ENCODE assay signal across 9 cellular contexts in genomic region chr5:11619339-11620028, GRCh38.
DNase-seq lines count a peak whose midpoint lies in the region; ATAC-seq, FAIRE-seq and TF ChIP-seq lines count a peak whose summit lies in the region.
"Had no signal": no experiment of that assay in that cellular context is flagged by ENCODE, and none has a peak within 500 bp of the region (broad histone marks: within the 10 kb centered on the region; RNA-seq: fewer than 3 reads in every experiment).

No MANE protein-coding gene starts in this region.

- peak; percentile 61 for FAIRE-seq in RCC 7860 (lab: Jason Lieb, UNC)
- FAIRE-seq: GM12892 had no signal

- H3K9me3 ChIP-seq in right atrium auricular region, result peaks cover 0 to 7% of the 10 kb centered on the region in 2 donors
- H3K9me3 ChIP-seq in tibial nerve, result no peaks in the 10 kb centered on the region

- DNase-seq in Right ventricle myocardium superior (no peak), right atrium auricular region (ENCODE audit: low spot score) (no peak), RCC 7860 (ENCODE audit: low spot score) (no peak), iPS-NIHi11 (ENCODE audit: low spot score) (peak; percentile 13), GM03348 (ENCODE audit: low spot score) (no peak), NCI-H2029 treated with DMSO at 0.1 percent for 48 hours (lab: John Stamatoyannopoulos, UW) (no peak), tibial nerve (ENCODE audit: low spot score in 2 of 2) (no peak)

- peaks cover 0 to 13% of the 10 kb centered on the region in 2 donors for H3K4me1 ChIP-seq in right atrium auricular region
- no peaks in the 10 kb centered on the region for H3K4me1 ChIP-seq in tibial nerve

- peak; percentile 78 for ATAC-seq in Right ventricle myocardium superior (ENCODE audit: poor library complexity)
- no peak for ATAC-seq in HG03565 (IDR thresholded peaks at IDR 0.05; ENCODE audit: unreplicated experiment)

- TF ChIP-seq POLR2A in tibial nerve (IDR thresholded peaks at IDR 0.05), result no peak

- 23 to 41% methylated on average over 1 of the region's 1 CpG for WGBS in tibial nerve, 2 donors

- H3K4me3 ChIP-seq in right atrium auricular region, result no peak overlapping the region
- H3K4me3 ChIP-seq in tibial nerve, result no peak overlapping the region

- no peak for TF ChIP-seq EP300 in tibial nerve (IDR thresholded peaks at IDR 0.05)

- peak in 1 of 2 donors; percentile 59 for TF ChIP-seq CTCF in right atrium auricular region (IDR thresholded peaks at IDR 0.05)
- TF ChIP-seq CTCF in tibial nerve (IDR thresholded peaks at IDR 0.05), result peak in 1 of 5 experiments; percentile 13

- H3K27ac ChIP-seq in right atrium auricular region (no peak overlapping the region), tibial nerve (no peak overlapping the region)

- intact Hi-C loops in Right ventricle myocardium superior (cut with DNase I), result loop anchor here (5.0 kb wide), 1 partner anchor 352 kb away; no protein-coding TSS in a partner anchor

- H3K36me3 ChIP-seq in right atrium auricular region (no peaks in the 10 kb centered on the region), tibial nerve (no peaks in the 10 kb centered on the region)

- no peaks in the 10 kb centered on the region for H3K27me3 ChIP-seq in right atrium auricular region
- H3K27me3 ChIP-seq in tibial nerve, result no peaks in the 10 kb centered on the region
